In the genomic region with DNA sequence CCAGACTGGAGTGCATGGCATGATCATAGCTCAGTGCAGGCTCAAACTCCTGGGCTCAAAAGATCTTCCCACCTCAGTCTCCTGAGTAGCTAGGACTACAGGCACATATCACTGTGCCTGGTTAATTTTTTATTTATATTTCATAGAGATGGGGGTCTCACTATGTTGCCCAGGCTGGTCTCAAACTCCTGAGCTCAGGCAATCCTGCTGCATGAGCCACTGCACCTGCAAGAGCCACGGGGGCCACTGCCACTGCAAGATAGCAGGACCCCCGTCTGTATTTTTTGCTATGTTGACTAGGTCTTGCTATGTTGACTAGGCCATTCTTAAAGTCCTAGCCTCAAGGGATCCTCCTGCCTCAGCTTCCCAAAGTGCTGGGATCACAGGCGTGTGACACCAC, we compare ENCODE assay signal across 2 cellular contexts.
TF ChIP-seq lines count a peak whose summit lies in the region.

No MANE protein-coding gene starts in this region.

TF ChIP-seq in HEK293, 187 proteins besides CTCF, POLR2A, EP300 and RAD21 (continued from another document):
- no peak for TF ChIP-seq ZNF362 (tag by site-specific recombination; IDR thresholded peaks at IDR 0.05)
- TF ChIP-seq ZNF664 (tag by site-specific recombination; IDR thresholded peaks at IDR 0.05) = no peak
- TF ChIP-seq SP7 (tag by site-specific recombination; IDR thresholded peaks at IDR 0.05) = no peak

TF ChIP-seq in liver, 16 proteins besides CTCF, POLR2A, EP300 and RAD21 (continued from another document):
- TF ChIP-seq, protein P1, sequence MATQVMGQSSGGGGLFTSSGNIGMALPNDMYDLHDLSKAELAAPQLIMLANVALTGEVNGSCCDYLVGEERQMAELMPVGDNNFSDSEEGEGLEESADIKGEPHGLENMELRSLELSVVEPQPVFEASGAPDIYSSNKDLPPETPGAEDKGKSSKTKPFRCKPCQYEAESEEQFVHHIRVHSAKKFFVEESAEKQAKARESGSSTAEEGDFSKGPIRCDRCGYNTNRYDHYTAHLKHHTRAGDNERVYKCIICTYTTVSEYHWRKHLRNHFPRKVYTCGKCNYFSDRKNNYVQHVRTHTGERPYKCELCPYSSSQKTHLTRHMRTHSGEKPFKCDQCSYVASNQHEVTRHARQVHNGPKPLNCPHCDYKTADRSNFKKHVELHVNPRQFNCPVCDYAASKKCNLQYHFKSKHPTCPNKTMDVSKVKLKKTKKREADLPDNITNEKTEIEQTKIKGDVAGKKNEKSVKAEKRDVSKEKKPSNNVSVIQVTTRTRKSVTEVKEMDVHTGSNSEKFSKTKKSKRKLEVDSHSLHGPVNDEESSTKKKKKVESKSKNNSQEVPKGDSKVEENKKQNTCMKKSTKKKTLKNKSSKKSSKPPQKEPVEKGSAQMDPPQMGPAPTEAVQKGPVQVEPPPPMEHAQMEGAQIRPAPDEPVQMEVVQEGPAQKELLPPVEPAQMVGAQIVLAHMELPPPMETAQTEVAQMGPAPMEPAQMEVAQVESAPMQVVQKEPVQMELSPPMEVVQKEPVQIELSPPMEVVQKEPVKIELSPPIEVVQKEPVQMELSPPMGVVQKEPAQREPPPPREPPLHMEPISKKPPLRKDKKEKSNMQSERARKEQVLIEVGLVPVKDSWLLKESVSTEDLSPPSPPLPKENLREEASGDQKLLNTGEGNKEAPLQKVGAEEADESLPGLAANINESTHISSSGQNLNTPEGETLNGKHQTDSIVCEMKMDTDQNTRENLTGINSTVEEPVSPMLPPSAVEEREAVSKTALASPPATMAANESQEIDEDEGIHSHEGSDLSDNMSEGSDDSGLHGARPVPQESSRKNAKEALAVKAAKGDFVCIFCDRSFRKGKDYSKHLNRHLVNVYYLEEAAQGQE (IDR thresholded peaks at IDR 0.05) = no peak
- TF ChIP-seq TAF1 (conservative IDR thresholded peaks at IDR 0.05) (no peak), FOXA1 (IDR thresholded peaks at IDR 0.05) (no peak), SP1 (IDR thresholded peaks at IDR 0.05) (no peak), HNF4G (IDR thresholded peaks at IDR 0.05) (no peak)
- TF ChIP-seq, protein P2, sequence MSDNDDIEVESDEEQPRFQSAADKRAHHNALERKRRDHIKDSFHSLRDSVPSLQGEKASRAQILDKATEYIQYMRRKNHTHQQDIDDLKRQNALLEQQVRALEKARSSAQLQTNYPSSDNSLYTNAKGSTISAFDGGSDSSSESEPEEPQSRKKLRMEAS (IDR thresholded peaks at IDR 0.05) = no peak
